In genomic region chr1:91505086-91505485, GRCh38 we compare ENCODE assay signal across 15 cellular contexts.
"Had no signal": no experiment of that assay in that cellular context is flagged by ENCODE, and none has a peak within 500 bp of the region (broad histone marks: within the 10 kb centered on the region; RNA-seq: fewer than 3 reads in every experiment).

No MANE protein-coding gene starts in this region.

- H3K4me3 Mint-ChIP-seq: activated CD4-positive, alpha-beta memory T cell treated with anti-CD3 and anti-CD28 coated beads, Interleukin-2, amount 10 ng/mL, durations not matched to agents 7 days and 5 days; activated naive CD8-positive, alpha-beta T cell treated with anti-CD3 and anti-CD28 coated beads, Interleukin-2, amount 10 ng/mL, durations not matched to agents 7 days and 5 days; naive thymus-derived CD8-positive, alpha-beta T cell; T-helper 1 cell treated with Interleukin-12 subunit alpha and Interleukin-12 subunit beta and Interleukin-4 antibody, amounts not matched to agents 30 μg/mL and 1 μg/mL, for 36 hours had no signal

- H3K9me3 Mint-ChIP-seq: activated CD4-positive, alpha-beta memory T cell treated with anti-CD3 and anti-CD28 coated beads, Interleukin-2, amount 10 ng/mL, durations not matched to agents 7 days and 5 days; activated naive CD8-positive, alpha-beta T cell treated with anti-CD3 and anti-CD28 coated beads, Interleukin-2, amount 10 ng/mL, durations not matched to agents 7 days and 5 days; naive thymus-derived CD8-positive, alpha-beta T cell; T-helper 1 cell treated with Interleukin-12 subunit alpha and Interleukin-12 subunit beta and Interleukin-4 antibody, amounts not matched to agents 30 μg/mL and 1 μg/mL, for 36 hours had no signal

- H3K4me1 ChIP-seq: breast epithelium had no signal

- H3K27ac Mint-ChIP-seq: activated CD4-positive, alpha-beta memory T cell treated with anti-CD3 and anti-CD28 coated beads, Interleukin-2, amount 10 ng/mL, durations not matched to agents 7 days and 5 days; activated naive CD8-positive, alpha-beta T cell treated with anti-CD3 and anti-CD28 coated beads, Interleukin-2, amount 10 ng/mL, durations not matched to agents 7 days and 5 days; T-helper 1 cell treated with Interleukin-12 subunit alpha and Interleukin-12 subunit beta and Interleukin-4 antibody, amounts not matched to agents 30 μg/mL and 1 μg/mL, for 36 hours had no signal

- H3K27ac ChIP-seq: breast epithelium, heart left ventricle, suprapubic skin, upper lobe of left lung had no signal

- H3K36me3 ChIP-seq: breast epithelium, suprapubic skin had no signal

- H3K9me3 ChIP-seq: breast epithelium, heart left ventricle, mucosa of descending colon, suprapubic skin, upper lobe of left lung had no signal

- DNase-seq: activated CD4-positive, alpha-beta memory T cell treated with anti-CD3 and anti-CD28 coated beads, Interleukin-2, amount 10 ng/mL, durations not matched to agents 7 days and 5 days; activated CD4-positive, alpha-beta T cell treated with anti-CD3 and anti-CD28 coated beads for 1 hour; activated naive CD8-positive, alpha-beta T cell treated with anti-CD3 and anti-CD28 coated beads, Interleukin-2, amount 10 ng/mL, durations not matched to agents 7 days and 5 days; anterior cingulate cortex; foreskin melanocyte; heart left ventricle; mucosa of descending colon; naive thymus-derived CD8-positive, alpha-beta T cell; stimulated activated CD4-positive, alpha-beta T cell treated with anti-CD3 and anti-CD28 coated beads, Interleukin-4, amount 100 ng/mL, for 1 hour; stimulated activated CD8-positive, alpha-beta memory T cell treated with anti-CD3 and anti-CD28 coated beads, Interleukin-4, amount 100 ng/mL, for 48 hours; stimulated activated naive CD8-positive, alpha-beta T cell treated with anti-CD3 and anti-CD28 coated beads, Interleukin-15, Interleukin-2, amounts not matched to agents 100 U/mL and 50 U/mL, for 24 hours; upper lobe of left lung had no signal

- H3K27me3 ChIP-seq: breast epithelium, heart left ventricle, suprapubic skin, upper lobe of left lung had no signal

- H3K27me3 Mint-ChIP-seq: activated CD4-positive, alpha-beta memory T cell treated with anti-CD3 and anti-CD28 coated beads, Interleukin-2, amount 10 ng/mL, durations not matched to agents 7 days and 5 days; activated naive CD8-positive, alpha-beta T cell treated with anti-CD3 and anti-CD28 coated beads, Interleukin-2, amount 10 ng/mL, durations not matched to agents 7 days and 5 days; naive thymus-derived CD8-positive, alpha-beta T cell had no signal

- H3K4me3 ChIP-seq: breast epithelium, heart left ventricle, mucosa of descending colon, suprapubic skin, upper lobe of left lung had no signal
